ENCODE assay signal across 1 cellular context in the genomic region with DNA sequence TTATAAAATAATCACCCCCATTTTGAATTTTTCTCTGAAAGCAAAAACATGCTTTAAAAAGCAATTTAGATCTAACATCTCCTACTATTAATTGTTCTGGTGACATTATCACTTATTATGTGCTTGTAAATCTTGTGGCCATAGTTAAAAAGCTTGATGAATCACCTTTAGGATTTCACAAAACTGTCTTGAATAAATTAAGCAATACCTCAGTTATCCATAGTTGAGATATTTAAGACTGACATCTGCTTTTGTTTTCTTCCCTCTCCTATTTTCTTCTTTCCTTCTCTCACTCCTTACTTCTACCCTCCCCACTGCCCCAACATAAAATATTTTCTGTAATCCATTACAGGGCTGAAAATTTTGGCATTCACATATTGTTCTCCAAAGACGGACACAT.
TF ChIP-seq lines count a peak whose summit lies in the region.

No MANE protein-coding gene starts in this region.

TF ChIP-seq in HCT116, 20 proteins besides CTCF, POLR2A, EP300 and RAD21 (continued from another document):
- TF ChIP-seq, protein P1, sequence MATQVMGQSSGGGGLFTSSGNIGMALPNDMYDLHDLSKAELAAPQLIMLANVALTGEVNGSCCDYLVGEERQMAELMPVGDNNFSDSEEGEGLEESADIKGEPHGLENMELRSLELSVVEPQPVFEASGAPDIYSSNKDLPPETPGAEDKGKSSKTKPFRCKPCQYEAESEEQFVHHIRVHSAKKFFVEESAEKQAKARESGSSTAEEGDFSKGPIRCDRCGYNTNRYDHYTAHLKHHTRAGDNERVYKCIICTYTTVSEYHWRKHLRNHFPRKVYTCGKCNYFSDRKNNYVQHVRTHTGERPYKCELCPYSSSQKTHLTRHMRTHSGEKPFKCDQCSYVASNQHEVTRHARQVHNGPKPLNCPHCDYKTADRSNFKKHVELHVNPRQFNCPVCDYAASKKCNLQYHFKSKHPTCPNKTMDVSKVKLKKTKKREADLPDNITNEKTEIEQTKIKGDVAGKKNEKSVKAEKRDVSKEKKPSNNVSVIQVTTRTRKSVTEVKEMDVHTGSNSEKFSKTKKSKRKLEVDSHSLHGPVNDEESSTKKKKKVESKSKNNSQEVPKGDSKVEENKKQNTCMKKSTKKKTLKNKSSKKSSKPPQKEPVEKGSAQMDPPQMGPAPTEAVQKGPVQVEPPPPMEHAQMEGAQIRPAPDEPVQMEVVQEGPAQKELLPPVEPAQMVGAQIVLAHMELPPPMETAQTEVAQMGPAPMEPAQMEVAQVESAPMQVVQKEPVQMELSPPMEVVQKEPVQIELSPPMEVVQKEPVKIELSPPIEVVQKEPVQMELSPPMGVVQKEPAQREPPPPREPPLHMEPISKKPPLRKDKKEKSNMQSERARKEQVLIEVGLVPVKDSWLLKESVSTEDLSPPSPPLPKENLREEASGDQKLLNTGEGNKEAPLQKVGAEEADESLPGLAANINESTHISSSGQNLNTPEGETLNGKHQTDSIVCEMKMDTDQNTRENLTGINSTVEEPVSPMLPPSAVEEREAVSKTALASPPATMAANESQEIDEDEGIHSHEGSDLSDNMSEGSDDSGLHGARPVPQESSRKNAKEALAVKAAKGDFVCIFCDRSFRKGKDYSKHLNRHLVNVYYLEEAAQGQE (IDR thresholded peaks at IDR 0.05; ENCODE audit: low read depth): no peak
- TF ChIP-seq EGR1 (IDR thresholded peaks at IDR 0.05; ENCODE audit: low read depth): no peak
- TF ChIP-seq CEBPB (IDR thresholded peaks at IDR 0.05; ENCODE audit: low read depth): no peak
- no peak for TF ChIP-seq ZFX (IDR thresholded peaks at IDR 0.05)
- no peak for TF ChIP-seq POLR2AphosphoS5 (IDR thresholded peaks at IDR 0.05; ENCODE audit: low read depth, low read length)
- no peak for TF ChIP-seq SRF (IDR thresholded peaks at IDR 0.05; ENCODE audit: low read depth)
- no peak for TF ChIP-seq ELF1 (IDR thresholded peaks at IDR 0.05; ENCODE audit: borderline replicate concordance, low read depth)
- TF ChIP-seq, protein P2, sequence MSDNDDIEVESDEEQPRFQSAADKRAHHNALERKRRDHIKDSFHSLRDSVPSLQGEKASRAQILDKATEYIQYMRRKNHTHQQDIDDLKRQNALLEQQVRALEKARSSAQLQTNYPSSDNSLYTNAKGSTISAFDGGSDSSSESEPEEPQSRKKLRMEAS (IDR thresholded peaks at IDR 0.05): no peak
